In the genomic region with DNA sequence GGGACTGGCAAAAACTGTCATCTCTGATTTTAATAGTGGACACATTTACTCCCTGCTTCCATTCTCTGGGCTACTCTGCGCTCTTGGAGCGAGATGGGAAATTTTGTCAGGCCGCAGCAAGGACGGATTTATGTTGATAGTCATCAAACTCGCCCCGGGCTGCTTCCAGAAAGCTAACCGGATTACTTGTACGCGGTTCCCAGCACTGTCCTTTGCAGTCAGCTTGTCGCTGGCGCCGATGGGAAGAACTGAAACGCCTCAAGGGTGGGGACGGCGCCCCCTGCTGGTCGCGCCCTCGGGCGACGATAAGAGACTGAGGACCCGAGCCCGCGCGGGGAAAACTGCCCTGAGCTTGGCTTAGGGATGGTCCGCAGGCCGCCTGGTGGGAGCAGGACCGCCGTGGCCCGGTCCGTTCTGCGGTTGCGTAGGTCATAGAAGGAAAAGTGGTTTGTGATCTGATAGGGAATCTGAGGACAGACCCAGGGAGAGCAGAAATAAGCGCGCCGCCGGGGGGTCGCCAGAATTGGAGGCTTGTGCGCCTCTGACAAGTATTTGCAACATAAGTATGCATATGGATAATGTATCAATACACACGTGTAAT, we compare ENCODE assay signal across 8 cellular contexts. TPM values are rescaled to one million over a fixed set of nuclear protein-coding genes. Genes with fewer than 3 reads are reported as not detected.
DNase-seq lines count a peak whose midpoint lies in the region; TF ChIP-seq lines count a peak whose summit lies in the region.

No MANE protein-coding gene starts in this region.

- no peaks in the 10 kb centered on the region for H4K20me1 ChIP-seq in neural progenitor cell (ENCODE audit: low read depth)

- H3K27ac ChIP-seq in neural progenitor cell: no peak overlapping the region
- peak overlapping the region; percentile 60 for H3K27ac ChIP-seq in stomach smooth muscle (ENCODE audit: low read length)

- no peaks in the 10 kb centered on the region for H3K27me3 ChIP-seq in MG63
- peaks cover 39% of the 10 kb centered on the region for H3K27me3 ChIP-seq in neural progenitor cell
- peaks cover 20 to 28% of the 10 kb centered on the region in 2 donors for H3K27me3 ChIP-seq in stomach smooth muscle (ENCODE audit: control insufficient read depth in 1 of 2, insufficient read depth in 2 of 2, low read length in 2 of 2)

- peak; percentile 53; the same call in 1 of the 2 replicates for TF ChIP-seq POLR2A in Raji (IDR thresholded peaks at IDR 0.05; ENCODE audit: insufficient read depth, low read depth, low read length)

- H3K27me3 Mint-ChIP-seq in neural progenitor cell (ENCODE audit: insufficient read depth, low read depth): peaks cover 20% of the 10 kb centered on the region

- H3K36me3 ChIP-seq in MG63 (peaks cover 2% of the 10 kb centered on the region), neural progenitor cell (no peaks in the 10 kb centered on the region), stomach smooth muscle (ENCODE audit: control insufficient read depth in 2 of 2, insufficient read depth in 2 of 2, low read length in 2 of 2) (peaks cover 9 to 14% of the 10 kb centered on the region in 2 donors)

- H3K4me1 Mint-ChIP-seq in neural progenitor cell: peaks cover 8% of the 10 kb centered on the region

- DNase-seq in Daoy (ENCODE audit: low read depth) (peak; percentile 94), GOT3 (lab: John Stamatoyannopoulos, UW) (peak; percentile 35), MG63 (peak; percentile 79), foreskin melanocyte (peak; percentile 76), neural progenitor cell (ENCODE audit: low spot score) (peak; percentile 97)
- peak; percentile 96 for DNase-seq in activated effector memory CD4-positive, alpha-beta T cell treated with anti-CD3 and anti-CD28 coated beads, Interleukin-2, amount 50 U/mL, for 16 hours

- H3K9ac ChIP-seq in neural progenitor cell: no peak overlapping the region
- H3K9ac ChIP-seq in stomach smooth muscle (ENCODE audit: low read length in 2 of 2): peak overlapping the region; percentile 55

- H3K4me1 ChIP-seq in neural progenitor cell (peaks cover 7% of the 10 kb centered on the region), stomach smooth muscle (ENCODE audit: control insufficient read depth, insufficient read depth, low read length) (peaks cover 19% of the 10 kb centered on the region)

- peak overlapping the region; percentile 72 for H3K4me3 ChIP-seq in MG63
- peak overlapping the region; percentile 71 for H3K4me3 ChIP-seq in neural progenitor cell
- H3K4me3 ChIP-seq in stomach smooth muscle (ENCODE audit: low read length in 2 of 2): peak overlapping the region; percentile 95 to 100

- peaks cover 17% of the 10 kb centered on the region for H3K79me2 ChIP-seq in neural progenitor cell (ENCODE audit: low read depth)

- H3K36me3 Mint-ChIP-seq in neural progenitor cell: peaks cover 13% of the 10 kb centered on the region

- H3F3A ChIP-seq in neural progenitor cell (ENCODE audit: low read depth): peaks cover 28% of the 10 kb centered on the region

- no peaks in the 10 kb centered on the region for H3K9me3 Mint-ChIP-seq in neural progenitor cell

- TF ChIP-seq CTCF in neural progenitor cell (IDR thresholded peaks at IDR 0.05): peak; percentile 93

- H2AFZ ChIP-seq in neural progenitor cell (replicated peaks): peak overlapping the region; percentile 13

- H3K9me3 ChIP-seq in MG63: no peaks in the 10 kb centered on the region
- H3K9me3 ChIP-seq in neural progenitor cell (ENCODE audit: low read depth): no peaks in the 10 kb centered on the region
- H3K9me3 ChIP-seq in stomach smooth muscle (ENCODE audit: control insufficient read depth in 2 of 2, low read length in 2 of 2): no peaks in the 10 kb centered on the region

- no peak overlapping the region for H3K4me3 Mint-ChIP-seq in neural progenitor cell

- H3K4me2 ChIP-seq in neural progenitor cell: peak overlapping the region; percentile 79

- H3K27ac Mint-ChIP-seq in neural progenitor cell: no peak overlapping the region

RNA-seq across cellular contexts. Expression of a gene that starts 1.0 kb away (rescaled TPM):
- total RNA-seq in Daoy (2014; rRNA removed; shearing (Covaris generic)): 22.4 and 25.9 TPM in 2 replicates
- 21.8 and 22.6 TPM in 2 replicates for total RNA-seq in MG63 (2014; rRNA removed; shearing (Covaris generic); ENCODE audit: low replicate concordance)
- 13.1 and 17.3 TPM in 2 replicates for total RNA-seq in neural progenitor cell (ENCODE audit: low replicate concordance)

RNA-seq across cellular contexts. Expression of a gene that starts 57.6 kb away (rescaled TPM):
- 121 and 140 TPM in 2 replicates for total RNA-seq in Daoy (2014; rRNA removed; shearing (Covaris generic))
- 70.7 and 71.8 TPM in 2 replicates for total RNA-seq in MG63 (2014; rRNA removed; shearing (Covaris generic); ENCODE audit: low replicate concordance)
- 81.8 and 86.8 TPM in 2 replicates for total RNA-seq in neural progenitor cell (ENCODE audit: low replicate concordance)

Comparison
In these comparisons a context has a peak if more than half of its experiments do, and no peak if none do; other contexts are left out.
1. DNase-seq: peak in every context shown above with its lines; median percentile 97 in neural progenitor cell; 96 in activated effector memory CD4-positive, alpha-beta T cell treated with anti-CD3 and anti-CD28 coated beads, Interleukin-2, amount 50 U/mL, for 16 hours; 94 in Daoy; 79 in MG63; 76 in foreskin melanocyte; 35 in GOT3.